Comparison of ENCODE assay signal across 8 cellular contexts in genomic region chr4:120718979-120719566, GRCh38.
DNase-seq lines count a peak whose midpoint lies in the region; ATAC-seq and TF ChIP-seq lines count a peak whose summit lies in the region.

No MANE protein-coding gene starts in this region.

- H3K4me3 ChIP-seq in DOHH2 (ENCODE audit: low read length) (no peak overlapping the region), PC-3 (ENCODE audit: low read length) (no peak overlapping the region)

- no peak overlapping the region for H3K9ac ChIP-seq in PC-3 (ENCODE audit: low read length)

- no peaks in the 10 kb centered on the region for H3K79me2 ChIP-seq in DOHH2 (ENCODE audit: control insufficient read depth, low read length)
- no peaks in the 10 kb centered on the region for H3K79me2 ChIP-seq in PC-3 (ENCODE audit: low read length)

- no peak overlapping the region for H2AFZ ChIP-seq in PC-3 (ENCODE audit: low read length)

- H3K9me3 ChIP-seq in DOHH2 (ENCODE audit: control insufficient read depth, insufficient read depth, low read length) (no peaks in the 10 kb centered on the region), PC-3 (ENCODE audit: low read length) (no peaks in the 10 kb centered on the region)

- H3K36me3 ChIP-seq in DOHH2 (ENCODE audit: control insufficient read depth, low read length): no peaks in the 10 kb centered on the region
- no peaks in the 10 kb centered on the region for H3K36me3 ChIP-seq in PC-3 (ENCODE audit: low read depth, low read length)

- peaks cover 31% of the 10 kb centered on the region for H3K4me1 ChIP-seq in DOHH2 (ENCODE audit: control insufficient read depth, low read length)
- no peaks in the 10 kb centered on the region for H3K4me1 ChIP-seq in PC-3 (ENCODE audit: insufficient read depth, low read length)

- no TSS peak for BruUV-seq in PC-3 (replicated peaks; lab: Mats Ljungman, UMichigan)

- H3K27me3 Mint-ChIP-seq in endothelial cell (ENCODE audit: unreplicated experiment) (no peaks in the 10 kb centered on the region), nephron (ENCODE audit: low read depth) (no peaks in the 10 kb centered on the region)
- H3K27me3 Mint-ChIP-seq in T-helper 2 cell treated with Interferon-gamma antibody and Interleukin-4, amounts not matched to agents 5 μg/mL and 100 μg/mL, for 36 hours (ENCODE audit: low read depth): peaks cover 29% of the 10 kb centered on the region

- no peaks in the 10 kb centered on the region for H3K9me2 ChIP-seq in DOHH2 (replicated peaks; ENCODE audit: control insufficient read depth, low read length)
- H3K9me2 ChIP-seq in PC-3 (replicated peaks; ENCODE audit: low read length): no peaks in the 10 kb centered on the region

- H3K4me2 ChIP-seq in DOHH2 (ENCODE audit: low read length) (peak overlapping the region; percentile 10; the same call in 1 of the 2 replicates), PC-3 (ENCODE audit: low read length) (peak overlapping the region; percentile 22; the same call in 1 of the 2 replicates)

- no peaks in the 10 kb centered on the region for H4K20me1 ChIP-seq in DOHH2 (ENCODE audit: control insufficient read depth, insufficient read depth, low read depth, low read length)
- H4K20me1 ChIP-seq in PC-3 (ENCODE audit: low read length): no peaks in the 10 kb centered on the region

- POLR2A ChIA-PET in PC-3 (lab: Charles Lee; ENCODE audit: unreplicated experiment): no interaction called here

- H3K36me3 Mint-ChIP-seq in endothelial cell (ENCODE audit: low read depth, unreplicated experiment): no peaks in the 10 kb centered on the region
- no peaks in the 10 kb centered on the region for H3K36me3 Mint-ChIP-seq in nephron (ENCODE audit: low read depth)
- H3K36me3 Mint-ChIP-seq in T-helper 2 cell treated with Interferon-gamma antibody and Interleukin-4, amounts not matched to agents 5 μg/mL and 100 μg/mL, for 36 hours (ENCODE audit: low read depth): no peaks in the 10 kb centered on the region

- H3K27ac ChIP-seq in DOHH2 (ENCODE audit: low read depth, low read length): no peak overlapping the region
- no peak overlapping the region for H3K27ac ChIP-seq in PC-3 (ENCODE audit: low read length)

- H3F3A ChIP-seq in DOHH2 (ENCODE audit: control insufficient read depth, insufficient read depth) (0 out of 2 replicates have a peak, but pooled peaks cover 3% of the 10 kb centered on the region), PC-3 (ENCODE audit: low read length, unreplicated experiment) (no peaks in the 10 kb centered on the region)

- peak; percentile 51 for DNase-seq in PC-3
- peak; percentile 35 for DNase-seq in endothelial cell (ENCODE audit: low spot score)
- DNase-seq in T-helper 2 cell treated with Interferon-gamma antibody and Interleukin-4, amounts not matched to agents 5 μg/mL and 100 μg/mL, for 36 hours (ENCODE audit: low spot score): no peak
- no peak for DNase-seq in activated effector memory CD4-positive, alpha-beta T cell treated with anti-CD3 and anti-CD28 coated beads, Interleukin-2, amount 50 U/mL, for 16 hours

- peaks cover 4% of the 10 kb centered on the region for H3K4me1 Mint-ChIP-seq in endothelial cell (ENCODE audit: unreplicated experiment)
- no peaks in the 10 kb centered on the region for H3K4me1 Mint-ChIP-seq in nephron
- no peaks in the 10 kb centered on the region for H3K4me1 Mint-ChIP-seq in T-helper 2 cell treated with Interferon-gamma antibody and Interleukin-4, amounts not matched to agents 5 μg/mL and 100 μg/mL, for 36 hours (ENCODE audit: low read depth)

- H3K27ac Mint-ChIP-seq in endothelial cell (ENCODE audit: unreplicated experiment): no peak overlapping the region
- H3K27ac Mint-ChIP-seq in nephron: no peak overlapping the region
- no peak overlapping the region for H3K27ac Mint-ChIP-seq in T-helper 2 cell treated with Interferon-gamma antibody and Interleukin-4, amounts not matched to agents 5 μg/mL and 100 μg/mL, for 36 hours

- H3K27me3 ChIP-seq in DOHH2 (ENCODE audit: control insufficient read depth, low read length): no peaks in the 10 kb centered on the region
- H3K27me3 ChIP-seq in PC-3 (ENCODE audit: low read length): no peaks in the 10 kb centered on the region

- H3K4me3 Mint-ChIP-seq in endothelial cell (ENCODE audit: unreplicated experiment): no peak overlapping the region
- no peak overlapping the region for H3K4me3 Mint-ChIP-seq in nephron
- no peak overlapping the region for H3K4me3 Mint-ChIP-seq in T-helper 2 cell treated with Interferon-gamma antibody and Interleukin-4, amounts not matched to agents 5 μg/mL and 100 μg/mL, for 36 hours

- CTCF ChIA-PET in PC-3 (lab: Charles Lee): no interaction called here

- peak; percentile 61 for TF ChIP-seq CTCF in DOHH2 (IDR thresholded peaks at IDR 0.05; ENCODE audit: low read depth, low read length, poor library complexity, severe bottlenecking)
- peak; percentile 73 for TF ChIP-seq CTCF in PC-3 (conservative IDR thresholded peaks at IDR 0.05; ENCODE audit: low read depth, low read length)
- TF ChIP-seq CTCF in endothelial cell (IDR thresholded peaks at IDR 0.05; ENCODE audit: unreplicated experiment): peak; percentile 50
- TF ChIP-seq CTCF in nephron (IDR thresholded peaks at IDR 0.05; ENCODE audit: unreplicated experiment in 3 of 3): peak; percentile 55 to 69 (median 61)

- ATAC-seq in GM19043 (IDR thresholded peaks at IDR 0.05; ENCODE audit: low read depth, unreplicated experiment) (peak; percentile 62), HG03342 (IDR thresholded peaks at IDR 0.05; ENCODE audit: unreplicated experiment) (peak; percentile 83), PC-3 (peak; percentile 79)

- intact Hi-C loops in PC-3 (cut with micrococcal nuclease): loop anchor here (1.0 to 5.0 kb wide), 7 partner anchors 200 to 647 kb away; no protein-coding TSS in a partner anchor

- H3K9me3 Mint-ChIP-seq in endothelial cell (ENCODE audit: unreplicated experiment): no peaks in the 10 kb centered on the region
- H3K9me3 Mint-ChIP-seq in nephron: no peaks in the 10 kb centered on the region
- no peaks in the 10 kb centered on the region for H3K9me3 Mint-ChIP-seq in T-helper 2 cell treated with Interferon-gamma antibody and Interleukin-4, amounts not matched to agents 5 μg/mL and 100 μg/mL, for 36 hours

Comparison
In these comparisons a context has a peak if more than half of its experiments do, and no peak if none do; other contexts are left out.
1. DNase-seq: peak in PC-3 (single experiment) and endothelial cell (single experiment); none in T-helper 2 cell treated with Interferon-gamma antibody and Interleukin-4, amounts not matched to agents 5 μg/mL and 100 μg/mL, for 36 hours (single experiment) and activated effector memory CD4-positive, alpha-beta T cell treated with anti-CD3 and anti-CD28 coated beads, Interleukin-2, amount 50 U/mL, for 16 hours (single experiment).
2. Peak in every context shown above with its lines, with median percentiles within 50 percentile points of each other: CTCF ChIP-seq and ATAC-seq.